31 cellular contexts compared by ENCODE assay signal in genomic region chr13:48728876-48729275, GRCh38.
"Had no signal": no experiment of that assay in that cellular context is flagged by ENCODE, and none has a peak within 500 bp of the region (broad histone marks: within the 10 kb centered on the region; RNA-seq: fewer than 3 reads in every experiment).

No MANE protein-coding gene starts in this region.

- H3K4me3 ChIP-seq: esophagus muscularis mucosa had no signal

- FAIRE-seq: astrocyte, bronchial epithelial cell, colon, frontal cortex had no signal

- ATAC-seq: activated CD4-positive, alpha-beta T cell treated with anti-CD3 and anti-CD28 coated beads for 36 hours; activated CD8-positive, alpha-beta memory T cell treated with anti-CD3 and anti-CD28 coated beads, Interleukin-2, amount 10 ng/mL, durations not matched to agents 7 days and 5 days; activated CD8-positive, alpha-beta T cell treated with anti-CD3 and anti-CD28 coated beads, Interleukin-2, amount 10 ng/mL, durations not matched to agents 7 days and 5 days; activated naive CD4-positive, alpha-beta T cell treated with anti-CD3 and anti-CD28 coated beads, Interleukin-2, amount 50 U/mL, for 72 hours; effector memory CD8-positive, alpha-beta T cell; T-helper 17 cell had no signal

- H3K27ac ChIP-seq: brain microvascular endothelial cell, esophagus muscularis mucosa had no signal

- H3K9me3 ChIP-seq: esophagus muscularis mucosa had no signal

- H3K27me3 ChIP-seq: brain microvascular endothelial cell, esophagus muscularis mucosa had no signal

- H3K36me3 ChIP-seq: brain microvascular endothelial cell, esophagus muscularis mucosa had no signal

- DNase-seq: activated CD4-positive, alpha-beta memory T cell treated with anti-CD3 and anti-CD28 coated beads for 36 hours; activated CD4-positive, alpha-beta T cell treated with anti-CD3 and anti-CD28 coated beads for 36 hours; activated CD4-positive, alpha-beta T cell treated with anti-CD3 and anti-CD28 coated beads, Interleukin-2, amount 10 ng/mL, durations not matched to agents 24 days and 14 days; activated CD4-positive, CD25-positive, alpha-beta regulatory T cell; activated CD4-positive, CD25-positive, alpha-beta regulatory T cell treated with anti-CD3 and anti-CD28 coated beads, Interleukin-2, amount 50 U/mL, for 72 hours; activated CD8-positive, alpha-beta memory T cell treated with anti-CD3 and anti-CD28 coated beads, Interleukin-2, amount 10 ng/mL, durations not matched to agents 7 days and 5 days; activated CD8-positive, alpha-beta memory T cell treated with anti-CD3 and anti-CD28 coated beads, Interleukin-2, amount 50 U/mL, for 4 hours; activated CD8-positive, alpha-beta T cell treated with anti-CD3 and anti-CD28 coated beads, Interleukin-2, amount 10 ng/mL, durations not matched to agents 7 days and 5 days; activated gamma-delta T cell; activated naive CD4-positive, alpha-beta T cell; activated naive CD4-positive, alpha-beta T cell treated with anti-CD3 and anti-CD28 coated beads, Interleukin-2, amount 10 ng/mL, durations not matched to agents 7 days and 5 days; activated naive CD8-positive, alpha-beta T cell treated with anti-CD3 and anti-CD28 coated beads, Interleukin-2, amount 10 ng/mL, durations not matched to agents 7 days and 5 days; activated T-cell treated with anti-CD3 and anti-CD28 coated beads, Interleukin-2, amount 50 U/mL, for 1 hour; activated T-cell treated with anti-CD3 and anti-CD28 coated beads, Interleukin-2, amount 50 U/mL, for 48 hours; amniotic stem cell; anterior cingulate cortex; brain microvascular endothelial cell; cortex of kidney; dermis blood vessel endothelial cell; effector CD4-positive, alpha-beta T cell; effector memory CD8-positive, alpha-beta T cell; erythroblast; head of caudate nucleus; T-helper 1 cell; T-helper 17 cell had no signal
